ENCODE assay signal across 21 cellular contexts in genomic region chrX:940691-941090, GRCh38.
"Had no signal": no experiment of that assay in that cellular context is flagged by ENCODE, and none has a peak within 500 bp of the region (broad histone marks: within the 10 kb centered on the region; RNA-seq: fewer than 3 reads in every experiment).

No MANE protein-coding gene starts in this region.

- H3K27ac ChIP-seq: pancreas, suprapubic skin, transverse colon had no signal

- H3K4me3 ChIP-seq: lung, mucosa of descending colon, pancreas, smooth muscle cell, suprapubic skin, transverse colon had no signal

- DNase-seq: cerebellar nuclear complex; cortex of kidney; effector memory CD8-positive, alpha-beta T cell; erythroblast; hypothalamus; mucosa of descending colon; naive thymus-derived CD4-positive, alpha-beta T cell; occipital lobe; pancreas; retina; stimulated activated CD4-positive, alpha-beta T cell treated with anti-CD3 and anti-CD28 coated beads, Interleukin-12 subunit alpha, Interleukin-12 subunit beta, amount 100 ng/mL, for 4 hours; stimulated activated CD4-positive, alpha-beta T cell treated with anti-CD3 and anti-CD28 coated beads, Interleukin-1b, Interleukin-23, amount 100 ng/mL, for 48 hours; stimulated activated CD4-positive, alpha-beta T cell treated with anti-CD3 and anti-CD28 coated beads, Interleukin-4, amount 100 ng/mL, for 1 hour; stimulated activated CD8-positive, alpha-beta memory T cell treated with anti-CD3 and anti-CD28 coated beads, Interleukin-4, amount 100 ng/mL, for 48 hours; stimulated activated naive CD4-positive, alpha-beta T cell; stimulated activated naive CD8-positive, alpha-beta T cell treated with anti-CD3 and anti-CD28 coated beads, Interleukin-15, amount 100 ng/mL, for 72 hours; transverse colon had no signal

- H3K27me3 ChIP-seq: pancreas, suprapubic skin, transverse colon had no signal

- ATAC-seq: effector memory CD8-positive, alpha-beta T cell; mucosa of descending colon; naive thymus-derived CD4-positive, alpha-beta T cell; pancreas; sciatic nerve; stimulated activated naive CD8-positive, alpha-beta T cell treated with anti-CD3 and anti-CD28 coated beads, Interleukin-15, amount 100 ng/mL, for 72 hours had no signal

- H3K4me2 ChIP-seq: smooth muscle cell had no signal

- H3K9me3 ChIP-seq: pancreas, suprapubic skin, transverse colon had no signal

- H3K36me3 ChIP-seq: pancreas, suprapubic skin, transverse colon had no signal

- H3K4me1 ChIP-seq: pancreas, suprapubic skin, transverse colon had no signal
